In the genomic region with DNA sequence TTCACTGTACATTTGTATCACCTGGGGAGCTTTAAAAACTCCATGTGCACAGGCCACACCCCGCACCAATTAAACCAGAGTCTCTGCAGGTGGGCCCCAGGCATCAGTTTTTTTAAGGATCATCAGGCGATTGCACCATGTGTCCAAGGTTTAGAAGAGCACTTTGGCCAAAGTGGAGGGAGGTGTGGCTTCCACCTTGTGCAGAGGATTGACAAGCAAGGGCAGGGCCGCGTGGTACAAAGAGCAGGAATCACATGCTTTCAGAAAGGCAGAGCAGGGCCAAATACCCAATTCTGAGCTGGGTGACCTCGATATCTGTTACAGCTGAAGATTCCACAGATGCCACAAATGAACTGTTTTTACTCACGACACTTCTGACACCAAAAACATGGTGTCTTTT, we compare ENCODE assay signal across 14 cellular contexts. TPM values are rescaled to one million over a fixed set of nuclear protein-coding genes. Genes with fewer than 3 reads are reported as not detected.
DNase-seq lines count a peak whose midpoint lies in the region; ATAC-seq and TF ChIP-seq lines count a peak whose summit lies in the region.
"Had no signal": no experiment of that assay in that cellular context is flagged by ENCODE, and none has a peak within 500 bp of the region (broad histone marks: within the 10 kb centered on the region; RNA-seq: fewer than 3 reads in every experiment).

No MANE protein-coding gene starts in this region.

- H3K27ac ChIP-seq in esophagus squamous epithelium = no peak overlapping the region

- WGBS in esophagus squamous epithelium, 2 donors = 79 to 93% methylated on average over 5 of the region's 6 CpGs

- peaks cover 0 to 3% (median 0%) of the 10 kb centered on the region in 4 donors for H3K27me3 ChIP-seq in esophagus squamous epithelium

- TF ChIP-seq CTCF in mucosa of descending colon (IDR thresholded peaks at IDR 0.05) (no peak), esophagus squamous epithelium (IDR thresholded peaks at IDR 0.05) (no peak), foreskin fibroblast (IDR thresholded peaks at IDR 0.05; ENCODE audit: low read depth, low read length) (no peak)

- H3K4me1 ChIP-seq in mucosa of descending colon (ENCODE audit: low read depth) (no peaks in the 10 kb centered on the region), esophagus squamous epithelium (peaks cover 0 to 4% (median 3%) of the 10 kb centered on the region in 3 donors)

- H3K4me3 ChIP-seq in mucosa of descending colon (no peak overlapping the region), esophagus squamous epithelium (no peak overlapping the region), foreskin fibroblast (ENCODE audit: low read depth in 1 of 2, low read length in 2 of 2) (no peak overlapping the region)
- H3K4me3 ChIP-seq: GM23338 had no signal

- DNase-seq in NCI-H748 (lab: John Stamatoyannopoulos, UW; ENCODE audit: unreplicated experiment) = peak; percentile 12
- DNase-seq in NCI-H748 treated with DMSO at 0.1 percent for 48 hours (lab: John Stamatoyannopoulos, UW) = no peak
- DNase-seq in left colon = no peak
- no peak for DNase-seq in mucosa of descending colon
- no peak for DNase-seq in esophagus squamous epithelium (lab: John Stamatoyannopoulos, UW)
- no peak for DNase-seq in foreskin fibroblast
- DNase-seq in stimulated activated CD4-positive, alpha-beta T cell treated with anti-CD3 and anti-CD28 coated beads, Interleukin-1b, Interleukin-23, amount 100 ng/mL, for 48 hours = no peak
- DNase-seq: ACHN; C1 segment of cervical spinal cord; CD4-positive, alpha-beta T cell; DMS79 treated with DMSO at 0.1 percent for 48 hours; EL; H7 had no signal

- no peaks in the 10 kb centered on the region for H3K36me3 ChIP-seq in mucosa of descending colon (ENCODE audit: low read depth)
- H3K36me3 ChIP-seq in esophagus squamous epithelium = peaks cover 0 to 6% (median 0%) of the 10 kb centered on the region in 3 donors

- ATAC-seq in left colon (peak; percentile 41), mucosa of descending colon (peak; percentile 28)
- ATAC-seq: GM23338 had no signal

- intact Hi-C loops in left colon (cut with DNase I, micrococcal nuclease) = no loop called here
- intact Hi-C loops in mucosa of descending colon (cut with DNase I, micrococcal nuclease) = no loop called here
- intact Hi-C loops in esophagus squamous epithelium (cut with DNase I) = no loop called here

- H3K9me3 ChIP-seq in mucosa of descending colon (no peaks in the 10 kb centered on the region), esophagus squamous epithelium (no peaks in the 10 kb centered on the region)

- TF ChIP-seq POLR2A in esophagus squamous epithelium (IDR thresholded peaks at IDR 0.05) = no peak

RNA-seq across cellular contexts. Expression of a gene that starts 52.4 kb away (rescaled TPM):
- total RNA-seq in left colon = 1 to 10 TPM; 6.3 to 6.6 TPM
- total RNA-seq in mucosa of descending colon = 10 to 100 TPM in 2 of 3 donors, 1 to 10 TPM in 1; 7.4 to 11.9 (median 10.2) TPM
- total RNA-seq in esophagus squamous epithelium = 10 to 100 TPM; 11.3 to 24.8 (median 18.5) TPM
